Comparison of ENCODE assay signal across 12 cellular contexts in genomic region chr22:20568502-20569058, GRCh38.
DNase-seq lines count a peak whose midpoint lies in the region; ATAC-seq and TF ChIP-seq lines count a peak whose summit lies in the region.
"Had no signal": no experiment of that assay in that cellular context is flagged by ENCODE, and none has a peak within 500 bp of the region (broad histone marks: within the 10 kb centered on the region; RNA-seq: fewer than 3 reads in every experiment).

No MANE protein-coding gene starts in this region.

- no peaks in the 10 kb centered on the region for H3K27me3 Mint-ChIP-seq in activated CD4-positive, alpha-beta T cell treated with anti-CD3 and anti-CD28 coated beads, Interleukin-2, amount 10 ng/mL, durations not matched to agents 24 days and 14 days

- peak overlapping the region; percentile 26 to 72 for H3K27ac ChIP-seq in ascending aorta
- H3K27ac ChIP-seq in lower lobe of right lung: peak overlapping the region; percentile 81
- H3K27ac ChIP-seq in temporal lobe (ENCODE audit: low read depth, low read length): peak overlapping the region; percentile 19

- ATAC-seq in lower lobe of right lung: no peak
- no peak for ATAC-seq in GM18498 (IDR thresholded peaks at IDR 0.05; ENCODE audit: unreplicated experiment)

- peak overlapping the region; percentile 83 for H3K27ac Mint-ChIP-seq in activated CD4-positive, alpha-beta T cell treated with anti-CD3 and anti-CD28 coated beads, Interleukin-2, amount 10 ng/mL, durations not matched to agents 24 days and 14 days
- H3K27ac Mint-ChIP-seq: endodermal cell had no signal

- peaks cover 63 to 75% of the 10 kb centered on the region in 2 donors for H3K36me3 ChIP-seq in ascending aorta
- H3K36me3 ChIP-seq in lower lobe of right lung: peaks cover 94% of the 10 kb centered on the region

- H3K4me1 ChIP-seq in ascending aorta: peaks cover 20 to 30% of the 10 kb centered on the region in 2 donors
- peaks cover 75% of the 10 kb centered on the region for H3K4me1 ChIP-seq in lower lobe of right lung

- H3K4me3 ChIP-seq in ascending aorta (no peak overlapping the region), lower lobe of right lung (no peak overlapping the region)
- H3K4me3 ChIP-seq: HAP-1, MG63 had no signal

- peaks cover 78% of the 10 kb centered on the region for H3K36me3 Mint-ChIP-seq in activated CD4-positive, alpha-beta T cell treated with anti-CD3 and anti-CD28 coated beads, Interleukin-2, amount 10 ng/mL, durations not matched to agents 24 days and 14 days (ENCODE audit: low read depth)

- peak overlapping the region; percentile 72 for H3K4me3 Mint-ChIP-seq in activated CD4-positive, alpha-beta T cell treated with anti-CD3 and anti-CD28 coated beads, Interleukin-2, amount 10 ng/mL, durations not matched to agents 24 days and 14 days
- H3K4me3 Mint-ChIP-seq: endodermal cell had no signal

- TF ChIP-seq CTCF in ascending aorta (IDR thresholded peaks at IDR 0.05): no peak
- no peak for TF ChIP-seq CTCF in lower lobe of right lung (IDR thresholded peaks at IDR 0.05)

- DNase-seq in activated CD4-positive, alpha-beta T cell treated with anti-CD3 and anti-CD28 coated beads, Interleukin-2, amount 10 ng/mL, durations not matched to agents 24 days and 14 days: no peak
- DNase-seq in activated CD4-positive, alpha-beta T cell treated with anti-CD3 and anti-CD28 coated beads, Interleukin-2, amount 50 U/mL, for 1 hour: no peak
- DNase-seq in ascending aorta (ENCODE audit: low spot score in 2 of 2): no peak
- DNase-seq in lower lobe of right lung: no peak
- no peak for DNase-seq in nucleus accumbens (lab: John Stamatoyannopoulos, UW)
- DNase-seq in DMS 273 treated with DMSO at 0.1 percent for 48 hours (lab: John Stamatoyannopoulos, UW): no peak
- DNase-seq: NCI-H526 had no signal

- no peaks in the 10 kb centered on the region for H3K9me3 Mint-ChIP-seq in activated CD4-positive, alpha-beta T cell treated with anti-CD3 and anti-CD28 coated beads, Interleukin-2, amount 10 ng/mL, durations not matched to agents 24 days and 14 days
- H3K9me3 Mint-ChIP-seq: endodermal cell had no signal

- H3K9me3 ChIP-seq in ascending aorta: no peaks in the 10 kb centered on the region
- H3K9me3 ChIP-seq in lower lobe of right lung: no peaks in the 10 kb centered on the region
- H3K9me3 ChIP-seq: HAP-1, MG63 had no signal

- intact Hi-C loops in activated CD4-positive, alpha-beta T cell treated with anti-CD3 and anti-CD28 coated beads, Interleukin-2, amount 10 ng/mL, durations not matched to agents 24 days and 14 days (cut with micrococcal nuclease): loop anchor here (5.0 kb wide), 2 partner anchors 129 to 151 kb away; no protein-coding TSS in a partner anchor
- intact Hi-C loops in ascending aorta (cut with DNase I): loop anchor here (1.0 to 5.0 kb wide), 3 partner anchors 17 to 134 kb away; partner anchors contain the start of gene MED15
- intact Hi-C loops in lower lobe of right lung (cut with DNase I): no loop called here

- no peaks in the 10 kb centered on the region for H3K27me3 ChIP-seq in ascending aorta
- no peaks in the 10 kb centered on the region for H3K27me3 ChIP-seq in lower lobe of right lung (ENCODE audit: low read depth)
- H3K27me3 ChIP-seq: MG63 had no signal

- H3K4me1 Mint-ChIP-seq in activated CD4-positive, alpha-beta T cell treated with anti-CD3 and anti-CD28 coated beads, Interleukin-2, amount 10 ng/mL, durations not matched to agents 24 days and 14 days: peaks cover 71% of the 10 kb centered on the region

Comparison
In these comparisons a context has a peak if more than half of its experiments do, and no peak if none do; other contexts are left out.
1. H3K27ac ChIP-seq: peak in every context shown above with its lines; median percentile 81 in lower lobe of right lung; 49 in ascending aorta; 19 in temporal lobe.